In the genomic region with DNA sequence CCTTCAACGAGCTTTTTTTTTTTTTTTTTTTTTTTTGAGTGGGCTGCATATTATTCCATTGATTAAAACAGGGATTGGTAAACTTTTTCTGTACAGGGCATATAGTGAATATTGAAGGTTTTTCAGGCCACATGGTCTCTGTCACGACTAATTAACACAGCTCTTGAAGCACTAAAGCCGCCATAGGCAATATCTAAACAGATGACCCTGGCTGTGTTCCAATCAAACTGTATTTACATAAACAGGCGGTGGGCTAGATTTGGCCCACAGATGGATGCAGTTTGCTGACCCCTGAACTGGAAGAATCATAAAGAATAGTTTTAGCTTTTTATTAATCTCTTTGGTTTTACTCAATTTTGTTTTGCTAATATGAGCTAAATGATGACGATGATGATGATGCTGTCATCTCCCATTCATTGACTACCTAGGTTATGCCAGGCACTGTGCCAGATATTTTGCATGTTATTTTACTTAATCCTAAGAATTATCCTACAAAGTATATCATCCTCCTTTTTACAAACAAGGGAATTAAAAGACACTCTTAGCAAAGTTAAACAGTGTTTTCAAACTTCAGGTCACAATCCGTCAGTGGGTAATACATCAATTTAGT, we compare ENCODE assay signal across 1 cellular context.
TF ChIP-seq lines count a peak whose summit lies in the region.

No MANE protein-coding gene starts in this region.

TF ChIP-seq in GM12878, 131 proteins besides CTCF, POLR2A, EP300 and RAD21:
- TF ChIP-seq, protein P1, sequence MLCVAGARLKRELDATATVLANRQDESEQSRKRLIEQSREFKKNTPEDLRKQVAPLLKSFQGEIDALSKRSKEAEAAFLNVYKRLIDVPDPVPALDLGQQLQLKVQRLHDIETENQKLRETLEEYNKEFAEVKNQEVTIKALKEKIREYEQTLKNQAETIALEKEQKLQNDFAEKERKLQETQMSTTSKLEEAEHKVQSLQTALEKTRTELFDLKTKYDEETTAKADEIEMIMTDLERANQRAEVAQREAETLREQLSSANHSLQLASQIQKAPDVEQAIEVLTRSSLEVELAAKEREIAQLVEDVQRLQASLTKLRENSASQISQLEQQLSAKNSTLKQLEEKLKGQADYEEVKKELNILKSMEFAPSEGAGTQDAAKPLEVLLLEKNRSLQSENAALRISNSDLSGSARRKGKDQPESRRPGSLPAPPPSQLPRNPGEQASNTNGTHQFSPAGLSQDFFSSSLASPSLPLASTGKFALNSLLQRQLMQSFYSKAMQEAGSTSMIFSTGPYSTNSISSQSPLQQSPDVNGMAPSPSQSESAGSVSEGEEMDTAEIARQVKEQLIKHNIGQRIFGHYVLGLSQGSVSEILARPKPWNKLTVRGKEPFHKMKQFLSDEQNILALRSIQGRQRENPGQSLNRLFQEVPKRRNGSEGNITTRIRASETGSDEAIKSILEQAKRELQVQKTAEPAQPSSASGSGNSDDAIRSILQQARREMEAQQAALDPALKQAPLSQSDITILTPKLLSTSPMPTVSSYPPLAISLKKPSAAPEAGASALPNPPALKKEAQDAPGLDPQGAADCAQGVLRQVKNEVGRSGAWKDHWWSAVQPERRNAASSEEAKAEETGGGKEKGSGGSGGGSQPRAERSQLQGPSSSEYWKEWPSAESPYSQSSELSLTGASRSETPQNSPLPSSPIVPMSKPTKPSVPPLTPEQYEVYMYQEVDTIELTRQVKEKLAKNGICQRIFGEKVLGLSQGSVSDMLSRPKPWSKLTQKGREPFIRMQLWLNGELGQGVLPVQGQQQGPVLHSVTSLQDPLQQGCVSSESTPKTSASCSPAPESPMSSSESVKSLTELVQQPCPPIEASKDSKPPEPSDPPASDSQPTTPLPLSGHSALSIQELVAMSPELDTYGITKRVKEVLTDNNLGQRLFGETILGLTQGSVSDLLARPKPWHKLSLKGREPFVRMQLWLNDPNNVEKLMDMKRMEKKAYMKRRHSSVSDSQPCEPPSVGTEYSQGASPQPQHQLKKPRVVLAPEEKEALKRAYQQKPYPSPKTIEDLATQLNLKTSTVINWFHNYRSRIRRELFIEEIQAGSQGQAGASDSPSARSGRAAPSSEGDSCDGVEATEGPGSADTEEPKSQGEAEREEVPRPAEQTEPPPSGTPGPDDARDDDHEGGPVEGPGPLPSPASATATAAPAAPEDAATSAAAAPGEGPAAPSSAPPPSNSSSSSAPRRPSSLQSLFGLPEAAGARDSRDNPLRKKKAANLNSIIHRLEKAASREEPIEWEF (IDR thresholded peaks at IDR 0.05; ENCODE audit: insufficient replicate concordance, low read depth, low read length), result no peak
- no peak for TF ChIP-seq CBX5 (IDR thresholded peaks at IDR 0.05; ENCODE audit: low read depth)
- TF ChIP-seq MTA2 (IDR thresholded peaks at IDR 0.05; ENCODE audit: low read depth), result no peak
- no peak for TF ChIP-seq TARDBP (IDR thresholded peaks at IDR 0.05; ENCODE audit: borderline replicate concordance)
- TF ChIP-seq, protein P2, sequence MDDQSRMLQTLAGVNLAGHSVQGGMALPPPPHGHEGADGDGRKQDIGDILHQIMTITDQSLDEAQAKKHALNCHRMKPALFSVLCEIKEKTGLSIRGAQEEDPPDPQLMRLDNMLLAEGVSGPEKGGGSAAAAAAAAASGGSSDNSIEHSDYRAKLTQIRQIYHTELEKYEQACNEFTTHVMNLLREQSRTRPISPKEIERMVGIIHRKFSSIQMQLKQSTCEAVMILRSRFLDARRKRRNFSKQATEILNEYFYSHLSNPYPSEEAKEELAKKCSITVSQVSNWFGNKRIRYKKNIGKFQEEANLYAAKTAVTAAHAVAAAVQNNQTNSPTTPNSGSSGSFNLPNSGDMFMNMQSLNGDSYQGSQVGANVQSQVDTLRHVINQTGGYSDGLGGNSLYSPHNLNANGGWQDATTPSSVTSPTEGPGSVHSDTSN (IDR thresholded peaks at IDR 0.05; ENCODE audit: insufficient replicate concordance, low read depth, low read length), result no peak
- TF ChIP-seq SUZ12 (IDR thresholded peaks at IDR 0.05; ENCODE audit: unreplicated experiment), result no peak
- TF ChIP-seq ZNF207 (IDR thresholded peaks at IDR 0.05; ENCODE audit: borderline replicate concordance), result no peak
- TF ChIP-seq, protein P3, sequence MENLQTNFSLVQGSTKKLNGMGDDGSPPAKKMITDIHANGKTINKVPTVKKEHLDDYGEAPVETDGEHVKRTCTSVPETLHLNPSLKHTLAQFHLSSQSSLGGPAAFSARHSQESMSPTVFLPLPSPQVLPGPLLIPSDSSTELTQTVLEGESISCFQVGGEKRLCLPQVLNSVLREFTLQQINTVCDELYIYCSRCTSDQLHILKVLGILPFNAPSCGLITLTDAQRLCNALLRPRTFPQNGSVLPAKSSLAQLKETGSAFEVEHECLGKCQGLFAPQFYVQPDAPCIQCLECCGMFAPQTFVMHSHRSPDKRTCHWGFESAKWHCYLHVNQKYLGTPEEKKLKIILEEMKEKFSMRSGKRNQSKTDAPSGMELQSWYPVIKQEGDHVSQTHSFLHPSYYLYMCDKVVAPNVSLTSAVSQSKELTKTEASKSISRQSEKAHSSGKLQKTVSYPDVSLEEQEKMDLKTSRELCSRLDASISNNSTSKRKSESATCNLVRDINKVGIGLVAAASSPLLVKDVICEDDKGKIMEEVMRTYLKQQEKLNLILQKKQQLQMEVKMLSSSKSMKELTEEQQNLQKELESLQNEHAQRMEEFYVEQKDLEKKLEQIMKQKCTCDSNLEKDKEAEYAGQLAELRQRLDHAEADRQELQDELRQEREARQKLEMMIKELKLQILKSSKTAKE (IDR thresholded peaks at IDR 0.05; ENCODE audit: low read depth, poor library complexity, severe bottlenecking), result no peak
- TF ChIP-seq, protein P4, sequence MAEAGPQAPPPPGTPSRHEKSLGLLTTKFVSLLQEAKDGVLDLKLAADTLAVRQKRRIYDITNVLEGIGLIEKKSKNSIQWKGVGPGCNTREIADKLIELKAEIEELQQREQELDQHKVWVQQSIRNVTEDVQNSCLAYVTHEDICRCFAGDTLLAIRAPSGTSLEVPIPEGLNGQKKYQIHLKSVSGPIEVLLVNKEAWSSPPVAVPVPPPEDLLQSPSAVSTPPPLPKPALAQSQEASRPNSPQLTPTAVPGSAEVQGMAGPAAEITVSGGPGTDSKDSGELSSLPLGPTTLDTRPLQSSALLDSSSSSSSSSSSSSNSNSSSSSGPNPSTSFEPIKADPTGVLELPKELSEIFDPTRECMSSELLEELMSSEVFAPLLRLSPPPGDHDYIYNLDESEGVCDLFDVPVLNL (IDR thresholded peaks at IDR 0.05; ENCODE audit: low read depth, low read length), result no peak
- no peak for TF ChIP-seq TBL1XR1 (IDR thresholded peaks at IDR 0.05; ENCODE audit: low read depth, low read length)
- no peak for TF ChIP-seq HDGF (IDR thresholded peaks at IDR 0.05)
- TF ChIP-seq CHD4 (IDR thresholded peaks at IDR 0.05), result no peak
- TF ChIP-seq, protein P5, sequence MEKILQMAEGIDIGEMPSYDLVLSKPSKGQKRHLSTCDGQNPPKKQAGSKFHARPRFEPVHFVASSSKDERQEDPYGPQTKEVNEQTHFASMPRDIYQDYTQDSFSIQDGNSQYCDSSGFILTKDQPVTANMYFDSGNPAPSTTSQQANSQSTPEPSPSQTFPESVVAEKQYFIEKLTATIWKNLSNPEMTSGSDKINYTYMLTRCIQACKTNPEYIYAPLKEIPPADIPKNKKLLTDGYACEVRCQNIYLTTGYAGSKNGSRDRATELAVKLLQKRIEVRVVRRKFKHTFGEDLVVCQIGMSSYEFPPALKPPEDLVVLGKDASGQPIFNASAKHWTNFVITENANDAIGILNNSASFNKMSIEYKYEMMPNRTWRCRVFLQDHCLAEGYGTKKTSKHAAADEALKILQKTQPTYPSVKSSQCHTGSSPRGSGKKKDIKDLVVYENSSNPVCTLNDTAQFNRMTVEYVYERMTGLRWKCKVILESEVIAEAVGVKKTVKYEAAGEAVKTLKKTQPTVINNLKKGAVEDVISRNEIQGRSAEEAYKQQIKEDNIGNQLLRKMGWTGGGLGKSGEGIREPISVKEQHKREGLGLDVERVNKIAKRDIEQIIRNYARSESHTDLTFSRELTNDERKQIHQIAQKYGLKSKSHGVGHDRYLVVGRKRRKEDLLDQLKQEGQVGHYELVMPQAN (conservative IDR thresholded peaks at IDR 0.05), result no peak
- no peak for TF ChIP-seq ETV6 (conservative IDR thresholded peaks at IDR 0.05 in 1 of 2, IDR thresholded peaks at IDR 0.05 in 1 of 2; ENCODE audit: borderline replicate concordance in 1 of 2, low read depth in 1 of 2)
- TF ChIP-seq ZNF622 (IDR thresholded peaks at IDR 0.05), result no peak
